ENCODE assay signal across 1 cellular context in genomic region chr9:4792054-4792571, GRCh38.
TF ChIP-seq lines count a peak whose summit lies in the region.

No MANE protein-coding gene starts in this region.

TF ChIP-seq in GM23338, 12 proteins besides CTCF, POLR2A, EP300 and RAD21 (continued from another document):
- no peak for TF ChIP-seq REST (IDR thresholded peaks at IDR 0.05; ENCODE audit: unreplicated experiment)
- no peak for TF ChIP-seq JUNB (IDR thresholded peaks at IDR 0.05; ENCODE audit: unreplicated experiment)
TF ChIP-seq in GM23338: peak in this region for 0.
